Comparison of ENCODE assay signal across 16 cellular contexts in the genomic region with DNA sequence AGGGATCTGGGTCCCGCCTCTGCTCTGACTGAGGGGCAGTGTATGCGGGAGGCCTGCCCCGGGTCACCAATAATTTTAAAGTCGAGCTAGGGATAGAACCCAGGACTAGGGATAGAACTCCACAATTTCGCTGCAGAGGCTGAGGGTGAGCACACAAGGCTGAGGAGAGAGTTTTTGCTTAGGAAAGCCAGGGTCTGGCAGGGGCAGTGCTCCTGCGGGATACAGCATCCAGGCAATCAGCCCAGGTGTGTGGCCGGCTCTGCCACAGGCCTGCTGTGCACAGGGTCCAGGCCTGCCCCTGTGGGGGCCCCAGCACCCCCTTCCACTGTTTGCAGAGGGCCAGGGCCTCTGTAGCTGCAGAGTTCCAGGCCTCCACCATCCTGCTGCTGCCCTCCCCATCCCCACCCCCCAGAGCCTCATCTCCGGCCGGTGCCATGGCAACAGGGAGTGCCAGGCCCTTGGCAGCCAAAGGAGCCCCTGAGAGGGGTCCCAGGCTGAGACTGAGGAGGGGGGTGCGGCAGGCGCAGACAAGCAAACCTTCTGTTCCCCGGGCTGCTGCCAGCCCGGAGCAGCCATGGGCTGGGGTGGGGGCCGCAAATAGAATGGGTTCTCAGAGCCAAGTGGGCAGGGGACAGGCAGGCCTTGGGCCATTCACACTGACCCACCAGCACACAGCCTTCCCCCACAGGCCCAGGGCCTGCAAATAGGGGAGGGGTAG. TPM values are rescaled to one million over a fixed set of nuclear protein-coding genes. Genes with fewer than 3 reads are reported as not detected.
DNase-seq lines count a peak whose midpoint lies in the region; TF ChIP-seq lines count a peak whose summit lies in the region.
"Had no signal": no experiment of that assay in that cellular context is flagged by ENCODE, and none has a peak within 500 bp of the region (broad histone marks: within the 10 kb centered on the region; RNA-seq: fewer than 3 reads in every experiment).

No MANE protein-coding gene starts in this region.

- no peak overlapping the region for H3K4me3 ChIP-seq in Caco-2 (ENCODE audit: low read depth, low read length)
- H3K4me3 ChIP-seq in ascending aorta: peak overlapping the region; percentile 14 to 22
- H3K4me3 ChIP-seq in skeletal muscle tissue (ENCODE audit: low read length in 3 of 3): peak overlapping the region; percentile 14 to 45 (median 32)

- H3K27ac ChIP-seq in ascending aorta (peak overlapping the region; percentile 98 to 99), skeletal muscle tissue (ENCODE audit: low read depth, low read length) (peak overlapping the region; percentile 64)

- H3K27ac Mint-ChIP-seq in Caco-2 (ENCODE audit: unreplicated experiment): peak overlapping the region; percentile 38

- DNase-seq in Caco-2: no peak
- DNase-seq in ascending aorta (ENCODE audit: low spot score in 2 of 2): no peak
- DNase-seq in left kidney (ENCODE audit: low read depth, low spot score): peak; percentile 73
- DNase-seq in foreskin melanocyte: no peak
- DNase-seq in NCI-H1092 treated with DMSO at 0.1 percent for 48 hours (lab: John Stamatoyannopoulos, UW): no peak
- no peak for DNase-seq in NCI-H1092 (lab: John Stamatoyannopoulos, UW)
- DNase-seq in HEK293T (ENCODE audit: extremely low spot score): no peak
- DNase-seq: activated CD8-positive, alpha-beta T cell treated with anti-CD3 and anti-CD28 coated beads, Interleukin-2, amount 10 ng/mL, durations not matched to agents 7 days and 5 days; activated naive CD4-positive, alpha-beta T cell; AML-193; immature natural killer cell; MM.1S; natural killer cell; NCI-H524 treated with DMSO at 0.1 percent for 48 hours; RPMI8226 had no signal

- intact Hi-C loops in Caco-2 (cut with micrococcal nuclease; ENCODE audit: unreplicated experiment) (no loop called here), ascending aorta (cut with DNase I) (loop anchor here (10.0 kb wide), 1 partner anchor 448 kb away; no protein-coding TSS in a partner anchor)

- no peaks in the 10 kb centered on the region for H3K27me3 Mint-ChIP-seq in Caco-2 (ENCODE audit: insufficient read depth, unreplicated experiment)

- H3K36me3 ChIP-seq in Caco-2 (ENCODE audit: control insufficient read depth, insufficient read depth, low read length) (no peaks in the 10 kb centered on the region), ascending aorta (peaks cover 0 to 12% of the 10 kb centered on the region in 2 donors), skeletal muscle tissue (ENCODE audit: control insufficient read depth in 3 of 3, insufficient read depth in 3 of 3, low read length in 3 of 3) (peaks cover 0 to 2% (median 0%) of the 10 kb centered on the region in 3 donors)

- H3K4me1 Mint-ChIP-seq in Caco-2 (ENCODE audit: low read depth, unreplicated experiment): peaks cover 43% of the 10 kb centered on the region

- CTCF ChIA-PET in Caco-2 (lab: Charles Lee): interaction anchor here (0.6 to 1.6 kb wide), 2 partner anchors 15 kb away, joined by 3 to 4 read pairs; no protein-coding TSS in a partner anchor
- CTCF ChIA-PET in HEK293T (lab: Yijun Ruan, JAX): interaction anchor here (1.9 kb wide), 1 partner anchor 15 kb away, joined by 5 read pairs; no protein-coding TSS in a partner anchor

- H3K4me1 ChIP-seq in Caco-2 (peaks cover 44% of the 10 kb centered on the region), ascending aorta (peaks cover 48 to 93% of the 10 kb centered on the region in 2 donors), skeletal muscle tissue (ENCODE audit: control insufficient read depth in 3 of 3, insufficient read depth in 3 of 3, low read length in 3 of 3) (peaks cover 23 to 30% (median 23%) of the 10 kb centered on the region in 3 donors)

- POLR2A ChIA-PET in Caco-2 (lab: Charles Lee): no interaction called here
- POLR2A ChIA-PET in HEK293T (lab: Yijun Ruan, JAX): no interaction called here

- H3K27me3 ChIP-seq in Caco-2 (replicated peaks; ENCODE audit: control insufficient read depth, insufficient read depth, low read length): no peaks in the 10 kb centered on the region
- no peaks in the 10 kb centered on the region for H3K27me3 ChIP-seq in ascending aorta
- no peaks in the 10 kb centered on the region for H3K27me3 ChIP-seq in skeletal muscle tissue (ENCODE audit: control insufficient read depth in 3 of 3, insufficient read depth in 3 of 3, low read length in 3 of 3)

- H3K9ac ChIP-seq in skeletal muscle tissue (ENCODE audit: low read depth in 1 of 3, low read length in 3 of 3): peak overlapping the region in 1 of 3 donors; percentile 62

- no peaks in the 10 kb centered on the region for H3K9me3 Mint-ChIP-seq in Caco-2 (ENCODE audit: unreplicated experiment)
- H3K9me3 Mint-ChIP-seq: immature natural killer cell, natural killer cell had no signal

- H3K4me3 Mint-ChIP-seq in Caco-2 (ENCODE audit: unreplicated experiment): no peak overlapping the region
- H3K4me3 Mint-ChIP-seq: activated CD8-positive, alpha-beta T cell treated with anti-CD3 and anti-CD28 coated beads, Interleukin-2, amount 10 ng/mL, durations not matched to agents 7 days and 5 days had no signal

- BruUV-seq in Caco-2 (replicated peaks; lab: Mats Ljungman, UMichigan): no TSS peak

- H3K36me3 Mint-ChIP-seq in Caco-2 (ENCODE audit: insufficient read depth, unreplicated experiment): peaks cover 6% of the 10 kb centered on the region
- H3K36me3 Mint-ChIP-seq: natural killer cell had no signal

- H3K9me3 ChIP-seq in Caco-2 (0 out of 2 replicates have a peak, but pooled peaks cover 2% of the 10 kb centered on the region), ascending aorta (no peaks in the 10 kb centered on the region), skeletal muscle tissue (ENCODE audit: control insufficient read depth in 3 of 3, low read length in 3 of 3) (no peaks in the 10 kb centered on the region)

- TF ChIP-seq CTCF in Caco-2 (IDR thresholded peaks at IDR 0.05; ENCODE audit: insufficient read depth in 1 of 2, low read depth in 1 of 2, low read length in 1 of 2, severe bottlenecking in 1 of 2, unreplicated experiment in 1 of 2) (no peak), ascending aorta (IDR thresholded peaks at IDR 0.05) (no peak)

TF ChIP-seq in HEK293T, 16 proteins besides CTCF, POLR2A, EP300 and RAD21:
- no peak for TF ChIP-seq SUZ12 (IDR thresholded peaks at IDR 0.05)
- no peak for TF ChIP-seq ELF4 (IDR thresholded peaks at IDR 0.05)
- TF ChIP-seq ZNF384 (IDR thresholded peaks at IDR 0.05): no peak
- no peak for TF ChIP-seq FOXM1 (IDR thresholded peaks at IDR 0.05; ENCODE audit: borderline replicate concordance)
- no peak for TF ChIP-seq BHLHE40 (IDR thresholded peaks at IDR 0.05; ENCODE audit: borderline replicate concordance)
- no peak for TF ChIP-seq ARNT (IDR thresholded peaks at IDR 0.05)

RNA-seq across cellular contexts. Expression of a gene that starts 8.6 kb away (rescaled TPM):
- 5.9 and 7.2 TPM in 2 replicates for total RNA-seq in Caco-2 (2022)
- total RNA-seq in ascending aorta: 341 TPM
- 86.6 TPM for total RNA-seq in skeletal muscle tissue

RNA-seq across cellular contexts. Expression of a gene that starts 19.6 kb away (rescaled TPM):
- total RNA-seq in Caco-2 (2022): 0.29 and 0.65 TPM in 2 replicates
- not detected for total RNA-seq in ascending aorta
- total RNA-seq in skeletal muscle tissue: not detected
- total RNA-seq: activated CD8-positive, alpha-beta T cell treated with anti-CD3 and anti-CD28 coated beads, Interleukin-2, amount 10 ng/mL, durations not matched to agents 7 days and 5 days; natural killer cell had no signal

RNA-seq across cellular contexts. Expression of a gene that starts 42.8 kb away (rescaled TPM):
- total RNA-seq in Caco-2 (2022) (not detected in 2 replicates), ascending aorta (not detected), skeletal muscle tissue (not detected)
- total RNA-seq: activated CD8-positive, alpha-beta T cell treated with anti-CD3 and anti-CD28 coated beads, Interleukin-2, amount 10 ng/mL, durations not matched to agents 7 days and 5 days; natural killer cell had no signal

Comparison
In these comparisons a context has a peak if more than half of its experiments do, and no peak if none do; other contexts are left out.
1. RNA of a gene that starts 8.6 kb away (total RNA-seq): 341 TPM in ascending aorta (single experiment) and 86.6 TPM in skeletal muscle tissue (single experiment); 5.9 to 7.2 TPM in Caco-2; every median in the first group is over 10 times any median in the second.